18 cellular contexts compared by ENCODE assay signal in the genomic region with DNA sequence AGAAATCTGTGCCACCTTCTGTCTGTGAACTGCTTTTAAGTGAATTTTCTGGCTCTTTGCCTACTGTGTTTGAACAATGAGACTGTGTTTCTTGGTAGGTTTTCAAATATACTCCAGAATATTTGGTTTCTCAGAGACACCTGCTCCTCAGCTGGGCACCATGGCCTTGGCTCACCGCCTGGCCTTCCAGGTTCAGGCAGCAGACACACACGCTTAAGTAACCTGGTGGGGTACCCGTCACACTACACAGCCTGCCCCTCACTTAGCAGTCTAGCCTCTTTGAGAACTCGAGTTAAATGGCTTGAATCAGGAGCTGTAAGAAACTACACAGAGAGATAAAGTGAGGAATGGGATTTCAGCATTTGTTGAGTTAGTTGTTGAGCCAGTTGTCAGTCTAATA.
DNase-seq lines count a peak whose midpoint lies in the region; ATAC-seq and TF ChIP-seq lines count a peak whose summit lies in the region.
"Had no signal": no experiment of that assay in that cellular context is flagged by ENCODE, and none has a peak within 500 bp of the region (broad histone marks: within the 10 kb centered on the region; RNA-seq: fewer than 3 reads in every experiment).

No MANE protein-coding gene starts in this region.

- H3K9me3 ChIP-seq in vagina (no peaks in the 10 kb centered on the region), mucosa of descending colon (no peaks in the 10 kb centered on the region)

- no peak for TF ChIP-seq POLR2A in vagina (IDR thresholded peaks at IDR 0.05)

- in situ Hi-C loops in G401 (cut with HindIII; ENCODE audit: low sequenced_read_pairs) = no loop called here

- no peaks in the 10 kb centered on the region for H3K27me3 ChIP-seq in vagina
- H3K27me3 ChIP-seq: BLaER1 treated with 17β-estradiol and CSF1 and Interleukin-3, amounts not matched to agents 10 nM and 100 nM had no signal

- H3K4me3 ChIP-seq in vagina (no peak overlapping the region), mucosa of descending colon (no peak overlapping the region)
- H3K4me3 ChIP-seq: BLaER1 treated with 17β-estradiol and CSF1 and Interleukin-3, amounts not matched to agents 10 nM and 100 nM; SK-N-MC had no signal

- peak; percentile 59 for DNase-seq in G401 (ENCODE audit: low spot score)
- DNase-seq in NCI-H1105 treated with DMSO at 0.1 percent for 48 hours (lab: John Stamatoyannopoulos, UW) = peak; percentile 42
- DNase-seq in NCI-H2171 (lab: John Stamatoyannopoulos, UW) = peak; percentile 59
- DNase-seq in cerebellar cortex (ENCODE audit: low spot score) = peak; percentile 54
- no peak for DNase-seq in vagina (ENCODE audit: extremely low spot score in 2 of 2)
- DNase-seq in mucosa of descending colon = no peak
- DNase-seq: CD8-positive, alpha-beta T cell; DND-41; H9; IMR-90; NCI-H1048; NCI-H1694 treated with DMSO at 0.1 percent for 48 hours; NCI-H526 treated with DMSO at 0.1 percent for 48 hours; Right ventricle myocardium superior had no signal

- intact Hi-C loops in vagina (cut with DNase I) (no loop called here), mucosa of descending colon (cut with DNase I, micrococcal nuclease) (no loop called here)

- H3K36me3 ChIP-seq in vagina = no peaks in the 10 kb centered on the region
- no peaks in the 10 kb centered on the region for H3K36me3 ChIP-seq in mucosa of descending colon (ENCODE audit: low read depth)
- H3K36me3 ChIP-seq: BLaER1 treated with 17β-estradiol and CSF1 and Interleukin-3, amounts not matched to agents 10 nM and 100 nM had no signal

- H3K4me1 ChIP-seq in vagina = no peaks in the 10 kb centered on the region
- no peaks in the 10 kb centered on the region for H3K4me1 ChIP-seq in mucosa of descending colon (ENCODE audit: low read depth)
- H3K4me1 ChIP-seq: BLaER1 treated with 17β-estradiol and CSF1 and Interleukin-3, amounts not matched to agents 10 nM and 100 nM had no signal

- no peak overlapping the region for H3K27ac ChIP-seq in vagina
- H3K27ac ChIP-seq: BLaER1 treated with 17β-estradiol and CSF1 and Interleukin-3, amounts not matched to agents 10 nM and 100 nM; SK-N-MC had no signal

- ATAC-seq in GM18907 (IDR thresholded peaks at IDR 0.05; ENCODE audit: unreplicated experiment) (no peak), mucosa of descending colon (no peak), GM18502 (IDR thresholded peaks at IDR 0.05; ENCODE audit: poor library complexity, unreplicated experiment) (no peak)
- ATAC-seq: CD8-positive, alpha-beta T cell had no signal

- TF ChIP-seq CTCF in vagina (IDR thresholded peaks at IDR 0.05) (no peak), mucosa of descending colon (IDR thresholded peaks at IDR 0.05) (no peak)

Comparison
In these comparisons a context has a peak if more than half of its experiments do, and no peak if none do; other contexts are left out.
1. DNase-seq: peak in G401 (single experiment), NCI-H1105 treated with DMSO at 0.1 percent for 48 hours (single experiment), NCI-H2171 (single experiment) and cerebellar cortex (single experiment); none in vagina (0 of 2) and mucosa of descending colon (0 of 3).